Comparison of ENCODE assay signal across 1 cellular context in the genomic region with DNA sequence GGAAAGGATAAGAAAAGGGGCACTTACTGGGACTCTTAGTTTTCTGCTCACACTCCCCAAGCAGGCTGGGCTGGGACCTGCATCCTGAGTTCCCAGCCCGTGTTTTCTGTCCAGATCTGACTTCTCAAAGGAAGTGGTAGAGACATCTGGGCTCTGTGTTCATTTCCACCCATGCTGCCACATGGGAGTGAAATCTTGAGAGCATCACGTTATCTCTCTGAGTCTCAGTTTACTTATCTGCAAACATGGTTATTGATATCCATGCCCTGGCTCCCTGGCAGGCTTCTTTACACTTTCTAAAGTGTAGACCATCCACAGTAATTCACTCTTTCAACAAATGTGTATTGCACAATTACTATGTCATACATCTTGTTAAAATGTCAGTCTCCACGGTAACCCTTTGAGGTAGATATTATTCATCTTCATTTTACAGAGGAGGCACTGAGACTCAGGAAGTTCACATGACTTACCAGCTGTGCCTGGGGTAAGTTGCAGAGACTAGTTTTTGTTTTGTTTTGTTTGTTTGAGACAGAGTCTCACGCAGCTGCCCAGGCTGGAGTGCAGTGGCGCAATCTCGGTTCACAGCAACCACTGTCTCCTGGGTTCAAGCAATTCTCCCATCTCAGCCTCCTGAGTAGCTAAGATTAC.
TF ChIP-seq lines count a peak whose summit lies in the region.

No MANE protein-coding gene starts in this region.

TF ChIP-seq in HepG2, 621 proteins besides CTCF, POLR2A, EP300 and RAD21 (continued from another document and continues in another):
- 0 out of 2 replicates have a peak, but pooled peaks have one; percentile 16 for TF ChIP-seq ZMYM2 (CRISPR knock-in tag; IDR thresholded peaks at IDR 0.05)
- no peak for TF ChIP-seq ZNF143 (CRISPR knock-in tag; IDR thresholded peaks at IDR 0.05)
- TF ChIP-seq ZC3H13 (CRISPR knock-in tag; IDR thresholded peaks at IDR 0.05) = no peak
- TF ChIP-seq SAP130 (CRISPR knock-in tag; IDR thresholded peaks at IDR 0.05; ENCODE audit: low read depth) = peak; percentile 53; the same call in 1 of the 2 replicates
- no peak for TF ChIP-seq ZNF740 (CRISPR knock-in tag; IDR thresholded peaks at IDR 0.05)
- TF ChIP-seq, protein P1, sequence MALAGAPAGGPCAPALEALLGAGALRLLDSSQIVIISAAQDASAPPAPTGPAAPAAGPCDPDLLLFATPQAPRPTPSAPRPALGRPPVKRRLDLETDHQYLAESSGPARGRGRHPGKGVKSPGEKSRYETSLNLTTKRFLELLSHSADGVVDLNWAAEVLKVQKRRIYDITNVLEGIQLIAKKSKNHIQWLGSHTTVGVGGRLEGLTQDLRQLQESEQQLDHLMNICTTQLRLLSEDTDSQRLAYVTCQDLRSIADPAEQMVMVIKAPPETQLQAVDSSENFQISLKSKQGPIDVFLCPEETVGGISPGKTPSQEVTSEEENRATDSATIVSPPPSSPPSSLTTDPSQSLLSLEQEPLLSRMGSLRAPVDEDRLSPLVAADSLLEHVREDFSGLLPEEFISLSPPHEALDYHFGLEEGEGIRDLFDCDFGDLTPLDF (CRISPR knock-in tag; IDR thresholded peaks at IDR 0.05) = no peak
- TF ChIP-seq ZKSCAN5 (CRISPR knock-in tag; IDR thresholded peaks at IDR 0.05) = no peak
- peak; percentile 92 for TF ChIP-seq ZNF121 (CRISPR knock-in tag; IDR thresholded peaks at IDR 0.05)
- peak; percentile 32; the same call in 1 of the 2 replicates for TF ChIP-seq MYPOP (CRISPR knock-in tag; IDR thresholded peaks at IDR 0.05)
- TF ChIP-seq, protein P2, sequence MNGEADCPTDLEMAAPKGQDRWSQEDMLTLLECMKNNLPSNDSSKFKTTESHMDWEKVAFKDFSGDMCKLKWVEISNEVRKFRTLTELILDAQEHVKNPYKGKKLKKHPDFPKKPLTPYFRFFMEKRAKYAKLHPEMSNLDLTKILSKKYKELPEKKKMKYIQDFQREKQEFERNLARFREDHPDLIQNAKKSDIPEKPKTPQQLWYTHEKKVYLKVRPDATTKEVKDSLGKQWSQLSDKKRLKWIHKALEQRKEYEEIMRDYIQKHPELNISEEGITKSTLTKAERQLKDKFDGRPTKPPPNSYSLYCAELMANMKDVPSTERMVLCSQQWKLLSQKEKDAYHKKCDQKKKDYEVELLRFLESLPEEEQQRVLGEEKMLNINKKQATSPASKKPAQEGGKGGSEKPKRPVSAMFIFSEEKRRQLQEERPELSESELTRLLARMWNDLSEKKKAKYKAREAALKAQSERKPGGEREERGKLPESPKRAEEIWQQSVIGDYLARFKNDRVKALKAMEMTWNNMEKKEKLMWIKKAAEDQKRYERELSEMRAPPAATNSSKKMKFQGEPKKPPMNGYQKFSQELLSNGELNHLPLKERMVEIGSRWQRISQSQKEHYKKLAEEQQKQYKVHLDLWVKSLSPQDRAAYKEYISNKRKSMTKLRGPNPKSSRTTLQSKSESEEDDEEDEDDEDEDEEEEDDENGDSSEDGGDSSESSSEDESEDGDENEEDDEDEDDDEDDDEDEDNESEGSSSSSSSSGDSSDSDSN (CRISPR knock-in tag; IDR thresholded peaks at IDR 0.05) = no peak
- no peak for TF ChIP-seq ZNF337 (CRISPR knock-in tag; IDR thresholded peaks at IDR 0.05; ENCODE audit: borderline replicate concordance, low read depth)
- TF ChIP-seq ZNF737 (CRISPR knock-in tag; IDR thresholded peaks at IDR 0.05; ENCODE audit: borderline replicate concordance) = no peak
- TF ChIP-seq TAF15 (IDR thresholded peaks at IDR 0.05; ENCODE audit: low read depth, low read length, poor library complexity, severe bottlenecking) = no peak
- 0 out of 2 replicates have a peak, but pooled peaks have one; percentile 36 for TF ChIP-seq HOXD1 (CRISPR knock-in tag; IDR thresholded peaks at IDR 0.05)
- TF ChIP-seq, protein P3, sequence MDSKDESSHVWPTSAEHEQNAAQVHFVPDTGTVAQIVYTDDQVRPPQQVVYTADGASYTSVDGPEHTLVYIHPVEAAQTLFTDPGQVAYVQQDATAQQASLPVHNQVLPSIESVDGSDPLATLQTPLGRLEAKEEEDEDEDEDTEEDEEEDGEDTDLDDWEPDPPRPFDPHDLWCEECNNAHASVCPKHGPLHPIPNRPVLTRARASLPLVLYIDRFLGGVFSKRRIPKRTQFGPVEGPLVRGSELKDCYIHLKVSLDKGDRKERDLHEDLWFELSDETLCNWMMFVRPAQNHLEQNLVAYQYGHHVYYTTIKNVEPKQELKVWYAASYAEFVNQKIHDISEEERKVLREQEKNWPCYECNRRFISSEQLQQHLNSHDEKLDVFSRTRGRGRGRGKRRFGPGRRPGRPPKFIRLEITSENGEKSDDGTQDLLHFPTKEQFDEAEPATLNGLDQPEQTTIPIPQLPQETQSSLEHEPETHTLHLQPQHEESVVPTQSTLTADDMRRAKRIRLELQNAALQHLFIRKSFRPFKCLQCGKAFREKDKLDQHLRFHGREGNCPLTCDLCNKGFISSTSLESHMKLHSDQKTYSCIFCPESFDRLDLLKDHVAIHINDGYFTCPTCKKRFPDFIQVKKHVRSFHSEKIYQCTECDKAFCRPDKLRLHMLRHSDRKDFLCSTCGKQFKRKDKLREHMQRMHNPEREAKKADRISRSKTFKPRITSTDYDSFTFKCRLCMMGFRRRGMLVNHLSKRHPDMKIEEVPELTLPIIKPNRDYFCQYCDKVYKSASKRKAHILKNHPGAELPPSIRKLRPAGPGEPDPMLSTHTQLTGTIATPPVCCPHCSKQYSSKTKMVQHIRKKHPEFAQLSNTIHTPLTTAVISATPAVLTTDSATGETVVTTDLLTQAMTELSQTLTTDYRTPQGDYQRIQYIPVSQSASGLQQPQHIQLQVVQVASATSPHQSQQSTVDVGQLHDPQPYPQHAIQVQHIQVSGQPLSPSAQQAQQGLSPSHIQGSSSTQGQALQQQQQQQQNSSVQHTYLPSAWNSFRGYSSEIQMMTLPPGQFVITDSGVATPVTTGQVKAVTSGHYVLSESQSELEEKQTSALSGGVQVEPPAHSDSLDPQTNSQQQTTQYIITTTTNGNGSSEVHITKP (CRISPR knock-in tag; IDR thresholded peaks at IDR 0.05; ENCODE audit: low read depth) = no peak
- TF ChIP-seq HDAC1 (CRISPR knock-in tag; IDR thresholded peaks at IDR 0.05) = peak; percentile 42; the same call in 1 of the 2 replicates
- TF ChIP-seq SPEN (CRISPR knock-in tag; IDR thresholded peaks at IDR 0.05; ENCODE audit: low read depth) = 0 out of 2 replicates have a peak, but pooled peaks have one; percentile 21
- TF ChIP-seq, protein P4, sequence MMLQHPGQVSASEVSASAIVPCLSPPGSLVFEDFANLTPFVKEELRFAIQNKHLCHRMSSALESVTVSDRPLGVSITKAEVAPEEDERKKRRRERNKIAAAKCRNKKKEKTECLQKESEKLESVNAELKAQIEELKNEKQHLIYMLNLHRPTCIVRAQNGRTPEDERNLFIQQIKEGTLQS (CRISPR knock-in tag; IDR thresholded peaks at IDR 0.05) = no peak
- no peak for TF ChIP-seq SALL1 (CRISPR knock-in tag; IDR thresholded peaks at IDR 0.05)
- TF ChIP-seq NBN (conservative IDR thresholded peaks at IDR 0.05) = no peak
- TF ChIP-seq TCF7 (IDR thresholded peaks at IDR 0.05; ENCODE audit: low read depth) = 0 out of 2 replicates have a peak, but pooled peaks have one; percentile 8
- 0 out of 4 replicates have a peak, but pooled peaks of 1 of the 2 experiments have one; percentile 14 for TF ChIP-seq ATF4 (CRISPR knock-in tag; IDR thresholded peaks at IDR 0.05)
- no peak for TF ChIP-seq ZNF775 (CRISPR knock-in tag; IDR thresholded peaks at IDR 0.05; ENCODE audit: borderline replicate concordance)
- TF ChIP-seq ZNF33A (CRISPR knock-in tag; IDR thresholded peaks at IDR 0.05; ENCODE audit: borderline replicate concordance) = no peak
- no peak for TF ChIP-seq RARA (CRISPR knock-in tag; IDR thresholded peaks at IDR 0.05)
- no peak for TF ChIP-seq ZZZ3 (CRISPR knock-in tag; IDR thresholded peaks at IDR 0.05; ENCODE audit: borderline replicate concordance)
- TF ChIP-seq PRMT3 (CRISPR knock-in tag; IDR thresholded peaks at IDR 0.05; ENCODE audit: borderline replicate concordance, low read depth) = no peak
- TF ChIP-seq ZNF549 (CRISPR knock-in tag; IDR thresholded peaks at IDR 0.05) = no peak
- no peak for TF ChIP-seq NFYB (CRISPR knock-in tag; IDR thresholded peaks at IDR 0.05)
- TF ChIP-seq SMAD9 (CRISPR knock-in tag; IDR thresholded peaks at IDR 0.05) = no peak
- TF ChIP-seq, protein P5, sequence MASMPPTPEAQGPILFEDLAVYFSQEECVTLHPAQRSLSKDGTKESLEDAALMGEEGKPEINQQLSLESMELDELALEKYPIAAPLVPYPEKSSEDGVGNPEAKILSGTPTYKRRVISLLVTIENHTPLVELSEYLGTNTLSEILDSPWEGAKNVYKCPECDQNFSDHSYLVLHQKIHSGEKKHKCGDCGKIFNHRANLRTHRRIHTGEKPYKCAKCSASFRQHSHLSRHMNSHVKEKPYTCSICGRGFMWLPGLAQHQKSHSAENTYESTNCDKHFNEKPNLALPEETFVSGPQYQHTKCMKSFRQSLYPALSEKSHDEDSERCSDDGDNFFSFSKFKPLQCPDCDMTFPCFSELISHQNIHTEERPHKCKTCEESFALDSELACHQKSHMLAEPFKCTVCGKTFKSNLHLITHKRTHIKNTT (CRISPR knock-in tag; IDR thresholded peaks at IDR 0.05) = no peak
- no peak for TF ChIP-seq REXO4 (CRISPR knock-in tag; IDR thresholded peaks at IDR 0.05; ENCODE audit: borderline replicate concordance)
- TF ChIP-seq ZBTB1 (CRISPR knock-in tag; IDR thresholded peaks at IDR 0.05; ENCODE audit: borderline replicate concordance) = no peak
- TF ChIP-seq KLF12 (CRISPR knock-in tag; IDR thresholded peaks at IDR 0.05; ENCODE audit: borderline replicate concordance) = no peak
- no peak for TF ChIP-seq MAFG (CRISPR knock-in tag; IDR thresholded peaks at IDR 0.05)
- TF ChIP-seq GMEB2 (CRISPR knock-in tag; IDR thresholded peaks at IDR 0.05; ENCODE audit: low read depth) = no peak
- no peak for TF ChIP-seq FOXA1 (IDR thresholded peaks at IDR 0.05)
- TF ChIP-seq FOXA1 (CRISPR knock-in tag; IDR thresholded peaks at IDR 0.05) = peak; percentile 8; the same call in 1 of the 2 replicates
- no peak for TF ChIP-seq ZSCAN25 (CRISPR knock-in tag; IDR thresholded peaks at IDR 0.05)
- TF ChIP-seq HDAC2 (CRISPR knock-in tag; IDR thresholded peaks at IDR 0.05) = no peak
- no peak for TF ChIP-seq ARID2 (CRISPR knock-in tag; IDR thresholded peaks at IDR 0.05; ENCODE audit: borderline replicate concordance)
- peak; percentile 38; the same call in 1 of the 2 replicates for TF ChIP-seq ZNF614 (CRISPR knock-in tag; IDR thresholded peaks at IDR 0.05; ENCODE audit: borderline replicate concordance)
- TF ChIP-seq KLF6 (CRISPR knock-in tag; IDR thresholded peaks at IDR 0.05) = peak; percentile 35; the same call in 1 of the 2 replicates
- TF ChIP-seq ZSCAN30 (CRISPR knock-in tag; IDR thresholded peaks at IDR 0.05) = no peak
- no peak for TF ChIP-seq MTF1 (CRISPR knock-in tag; IDR thresholded peaks at IDR 0.05)
- no peak; the same call in 1 of the 2 replicates for TF ChIP-seq MIER2 (CRISPR knock-in tag; IDR thresholded peaks at IDR 0.05)
- no peak for TF ChIP-seq ZNF24 (IDR thresholded peaks at IDR 0.05)
- TF ChIP-seq ATF5 (CRISPR knock-in tag; IDR thresholded peaks at IDR 0.05; ENCODE audit: low read depth) = no peak
- no peak for TF ChIP-seq ZNF503 (CRISPR knock-in tag; IDR thresholded peaks at IDR 0.05)
- TF ChIP-seq SRF (IDR thresholded peaks at IDR 0.05; ENCODE audit: low read depth, low read length) = no peak
